Comparison of ENCODE assay signal across 2 cellular contexts in genomic region chr11:77770629-77771028, GRCh38.
TF ChIP-seq lines count a peak whose summit lies in the region.

No MANE protein-coding gene starts in this region.

TF ChIP-seq in SK-N-SH treated with all-trans-retinoic acid at 6 μM for 48 hours, 23 proteins besides CTCF, POLR2A, EP300 and RAD21 (continued from another document):
- TF ChIP-seq CREB5 (CRISPR knock-in tag; IDR thresholded peaks at IDR 0.05; ENCODE audit: low read depth) = no peak
- TF ChIP-seq ZC3H10 (CRISPR knock-in tag; IDR thresholded peaks at IDR 0.05) = no peak
- TF ChIP-seq ZFP30 (CRISPR knock-in tag; IDR thresholded peaks at IDR 0.05) = no peak
- TF ChIP-seq ZNF8 (CRISPR knock-in tag; IDR thresholded peaks at IDR 0.05) = no peak
- no peak for TF ChIP-seq POU6F1 (CRISPR knock-in tag; IDR thresholded peaks at IDR 0.05; ENCODE audit: borderline replicate concordance, low read depth)
- TF ChIP-seq TSHZ2 (CRISPR knock-in tag; IDR thresholded peaks at IDR 0.05) = no peak
- no peak for TF ChIP-seq ARNTL (CRISPR knock-in tag; IDR thresholded peaks at IDR 0.05; ENCODE audit: borderline replicate concordance, low read depth)
- no peak for TF ChIP-seq CSRNP3 (CRISPR knock-in tag; IDR thresholded peaks at IDR 0.05)
- no peak for TF ChIP-seq PATZ1 (CRISPR knock-in tag; IDR thresholded peaks at IDR 0.05; ENCODE audit: borderline replicate concordance)
- TF ChIP-seq GLIS3 (CRISPR knock-in tag; IDR thresholded peaks at IDR 0.05) = no peak
- TF ChIP-seq OSR1 (CRISPR knock-in tag; IDR thresholded peaks at IDR 0.05) = no peak
- TF ChIP-seq ZNF70 (CRISPR knock-in tag; IDR thresholded peaks at IDR 0.05) = no peak

TF ChIP-seq in SK-N-SH, 30 proteins besides CTCF, POLR2A, EP300 and RAD21 (continued from another document):
- TF ChIP-seq PBX3 (IDR thresholded peaks at IDR 0.05) (no peak), IRF3 (IDR thresholded peaks at IDR 0.05; ENCODE audit: low read depth, low read length) (no peak), ELF1 (IDR thresholded peaks at IDR 0.05) (no peak), NFIC (IDR thresholded peaks at IDR 0.05; ENCODE audit: borderline replicate concordance) (no peak), GATA2 (CRISPR knock-in tag; IDR thresholded peaks at IDR 0.05) (no peak), TEAD4 (IDR thresholded peaks at IDR 0.05; ENCODE audit: borderline replicate concordance, insufficient read depth) (no peak), FOXJ3 (CRISPR knock-in tag; IDR thresholded peaks at IDR 0.05) (no peak), MXI1 (IDR thresholded peaks at IDR 0.05; ENCODE audit: low read depth, low read length) (no peak), RFX5 (IDR thresholded peaks at IDR 0.05; ENCODE audit: low read length) (no peak), USF1 (IDR thresholded peaks at IDR 0.05; ENCODE audit: borderline replicate concordance, low read depth) (no peak), REST (IDR thresholded peaks at IDR 0.05; ENCODE audit: low read depth, low read length) (no peak)
